ENCODE assay signal across 23 cellular contexts in the genomic region with DNA sequence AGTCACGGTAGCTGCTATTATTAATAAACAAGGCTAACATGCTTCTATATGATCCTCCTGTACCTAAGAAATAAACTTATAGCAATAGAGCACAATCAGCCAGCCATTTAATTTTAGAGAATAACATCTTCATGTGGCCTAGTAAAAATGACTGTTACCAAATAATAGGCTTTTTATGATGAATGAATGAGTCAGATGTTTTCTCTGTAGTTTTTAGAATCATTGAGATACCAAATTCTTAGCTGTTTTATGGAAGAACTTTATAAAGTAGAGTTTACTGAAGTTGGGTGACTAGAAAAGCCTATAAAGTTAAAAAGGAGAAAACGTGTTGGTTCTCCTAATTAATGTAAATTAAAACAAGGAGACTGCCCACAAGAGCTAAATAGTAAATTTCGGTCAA. TPM values are rescaled to one million over a fixed set of nuclear protein-coding genes. Genes with fewer than 3 reads are reported as not detected.
DNase-seq lines count a peak whose midpoint lies in the region; ATAC-seq and TF ChIP-seq lines count a peak whose summit lies in the region.
"Had no signal": no experiment of that assay in that cellular context is flagged by ENCODE, and none has a peak within 500 bp of the region (broad histone marks: within the 10 kb centered on the region; RNA-seq: fewer than 3 reads in every experiment).

No MANE protein-coding gene starts in this region.

- H3K36me3 Mint-ChIP-seq in activated CD8-positive, alpha-beta T cell treated with anti-CD3 and anti-CD28 coated beads for 36 hours (ENCODE audit: low read depth) = peaks cover 30% of the 10 kb centered on the region
- peaks cover 36% of the 10 kb centered on the region for H3K36me3 Mint-ChIP-seq in activated CD8-positive, alpha-beta T cell treated with anti-CD3 and anti-CD28 coated beads, Interleukin-2, amount 10 ng/mL, durations not matched to agents 7 days and 5 days (ENCODE audit: low read depth)
- H3K36me3 Mint-ChIP-seq in activated T-helper 2 cell treated with anti-CD3 and anti-CD28 coated beads, Interferon-gamma antibody, Interleukin-2, Interleukin-4, amounts not matched to agents 10 μg/mL and 5 μg/mL and 100 μg/mL, durations not matched to agents 14 hours and 24 hours and 36 hours (ENCODE audit: low read depth) = peaks cover 32% of the 10 kb centered on the region

- H3K9me3 Mint-ChIP-seq in activated CD8-positive, alpha-beta T cell treated with anti-CD3 and anti-CD28 coated beads for 36 hours = no peaks in the 10 kb centered on the region
- H3K9me3 Mint-ChIP-seq in activated CD8-positive, alpha-beta T cell treated with anti-CD3 and anti-CD28 coated beads, Interleukin-2, amount 10 ng/mL, durations not matched to agents 7 days and 5 days (ENCODE audit: insufficient read depth) = no peaks in the 10 kb centered on the region
- H3K9me3 Mint-ChIP-seq in activated T-helper 2 cell treated with anti-CD3 and anti-CD28 coated beads, Interferon-gamma antibody, Interleukin-2, Interleukin-4, amounts not matched to agents 10 μg/mL and 5 μg/mL and 100 μg/mL, durations not matched to agents 14 hours and 24 hours and 36 hours = no peaks in the 10 kb centered on the region
- H3K9me3 Mint-ChIP-seq: neural crest cell had no signal

- POLR2A ChIA-PET in activated CD8-positive, alpha-beta T cell treated with anti-CD3 and anti-CD28 coated beads for 36 hours (lab: Charles Lee) = interaction anchor here (0.8 to 1.4 kb wide), 2 partner anchors 12 to 17 kb away, joined by 3 read pairs; no protein-coding TSS in a partner anchor
- POLR2A ChIA-PET in activated CD8-positive, alpha-beta T cell treated with anti-CD3 and anti-CD28 coated beads, Interleukin-2, amount 10 ng/mL, durations not matched to agents 7 days and 5 days (lab: Charles Lee) = no interaction called here

- no peak for TF ChIP-seq EP300 in gastroesophageal sphincter (IDR thresholded peaks at IDR 0.05)

- no peak overlapping the region for H3K4me3 Mint-ChIP-seq in activated CD8-positive, alpha-beta T cell treated with anti-CD3 and anti-CD28 coated beads for 36 hours
- H3K4me3 Mint-ChIP-seq in activated CD8-positive, alpha-beta T cell treated with anti-CD3 and anti-CD28 coated beads, Interleukin-2, amount 10 ng/mL, durations not matched to agents 7 days and 5 days = no peak overlapping the region
- H3K4me3 Mint-ChIP-seq in activated T-helper 2 cell treated with anti-CD3 and anti-CD28 coated beads, Interferon-gamma antibody, Interleukin-2, Interleukin-4, amounts not matched to agents 10 μg/mL and 5 μg/mL and 100 μg/mL, durations not matched to agents 14 hours and 24 hours and 36 hours (ENCODE audit: low read depth) = no peak overlapping the region
- H3K4me3 Mint-ChIP-seq: B cell, neural crest cell had no signal

- no peak overlapping the region for H2AFZ ChIP-seq in GM23248
- H2AFZ ChIP-seq in osteoblast (ENCODE audit: low read length) = no peak overlapping the region

- H3K4me1 Mint-ChIP-seq in activated CD8-positive, alpha-beta T cell treated with anti-CD3 and anti-CD28 coated beads for 36 hours (ENCODE audit: low read depth) = peaks cover 94% of the 10 kb centered on the region
- H3K4me1 Mint-ChIP-seq in activated CD8-positive, alpha-beta T cell treated with anti-CD3 and anti-CD28 coated beads, Interleukin-2, amount 10 ng/mL, durations not matched to agents 7 days and 5 days (ENCODE audit: low read depth) = peaks cover 71% of the 10 kb centered on the region
- peaks cover 73% of the 10 kb centered on the region for H3K4me1 Mint-ChIP-seq in activated T-helper 2 cell treated with anti-CD3 and anti-CD28 coated beads, Interferon-gamma antibody, Interleukin-2, Interleukin-4, amounts not matched to agents 10 μg/mL and 5 μg/mL and 100 μg/mL, durations not matched to agents 14 hours and 24 hours and 36 hours (ENCODE audit: low read depth)

- peak overlapping the region; percentile 92 for H3K27ac Mint-ChIP-seq in activated CD8-positive, alpha-beta T cell treated with anti-CD3 and anti-CD28 coated beads for 36 hours
- H3K27ac Mint-ChIP-seq in activated CD8-positive, alpha-beta T cell treated with anti-CD3 and anti-CD28 coated beads, Interleukin-2, amount 10 ng/mL, durations not matched to agents 7 days and 5 days = no peak overlapping the region
- peak overlapping the region; percentile 47 for H3K27ac Mint-ChIP-seq in activated T-helper 2 cell treated with anti-CD3 and anti-CD28 coated beads, Interferon-gamma antibody, Interleukin-2, Interleukin-4, amounts not matched to agents 10 μg/mL and 5 μg/mL and 100 μg/mL, durations not matched to agents 14 hours and 24 hours and 36 hours
- H3K27ac Mint-ChIP-seq: B cell had no signal

- ATAC-seq in activated CD8-positive, alpha-beta T cell treated with anti-CD3 and anti-CD28 coated beads for 36 hours = no peak
- ATAC-seq in activated CD8-positive, alpha-beta T cell treated with anti-CD3 and anti-CD28 coated beads, Interleukin-2, amount 10 ng/mL, durations not matched to agents 7 days and 5 days = no peak
- no peak for ATAC-seq in gastroesophageal sphincter
- ATAC-seq: activated CD4-positive, CD25-positive, alpha-beta regulatory T cell treated with anti-CD3 and anti-CD28 coated beads, Interleukin-2, amount 50 U/mL, for 24 hours; lower lobe of right lung; sciatic nerve; upper lobe of right lung had no signal

- in situ Hi-C loops in GM23248 (cut with MboI) = no loop called here

- H3K4me2 ChIP-seq in GM23248 (ENCODE audit: unreplicated experiment) (peak overlapping the region; percentile 2), osteoblast (ENCODE audit: insufficient read depth, low read length) (no peak overlapping the region)
- H3K4me2 ChIP-seq: KMS-11 had no signal

- DNase-seq in activated CD8-positive, alpha-beta T cell treated with anti-CD3 and anti-CD28 coated beads for 36 hours = no peak
- DNase-seq in activated CD8-positive, alpha-beta T cell treated with anti-CD3 and anti-CD28 coated beads, Interleukin-2, amount 10 ng/mL, durations not matched to agents 7 days and 5 days = no peak
- DNase-seq in GM23248 (peak; percentile 57), osteoblast (ENCODE audit: insufficient read length, low spot score, missing footprints) (peak; percentile 50), activated gamma-delta T cell treated with Interleukin-2 at 50 U/mL for 16 hours (no peak)
- no peak for DNase-seq in activated T-helper 2 cell treated with anti-CD3 and anti-CD28 coated beads, Interferon-gamma antibody, Interleukin-2, Interleukin-4, amounts not matched to agents 10 μg/mL and 5 μg/mL and 100 μg/mL, durations not matched to agents 14 hours and 24 hours and 36 hours (ENCODE audit: low spot score)
- DNase-seq in stimulated activated CD4-positive, alpha-beta T cell treated with anti-CD3 and anti-CD28 coated beads, Interleukin-2, amount 100 ng/mL, for 24 hours = no peak
- DNase-seq: colonic mucosa, DMS53, GOT3, lower lobe of right lung, NCI-H1694 treated with DMSO at 0.1 percent for 48 hours, NCI-H526 treated with DMSO at 0.1 percent for 48 hours, T-helper 1 cell, upper lobe of right lung had no signal

- TF ChIP-seq CTCF in activated CD8-positive, alpha-beta T cell treated with anti-CD3 and anti-CD28 coated beads for 36 hours (IDR thresholded peaks at IDR 0.05) = no peak
- TF ChIP-seq CTCF in osteoblast (IDR thresholded peaks at IDR 0.05; ENCODE audit: extremely low read depth, low read depth, low read length) (no peak), gastroesophageal sphincter (IDR thresholded peaks at IDR 0.05) (no peak)

- H4K20me1 ChIP-seq in GM23248 (ENCODE audit: insufficient read depth) = peaks cover 19% of the 10 kb centered on the region; the same call in 1 of the 2 replicates
- peaks cover 61% of the 10 kb centered on the region for H4K20me1 ChIP-seq in osteoblast (ENCODE audit: insufficient read depth, low read length)

- no peak for TF ChIP-seq POLR2A in gastroesophageal sphincter (IDR thresholded peaks at IDR 0.05)

- H3K4me1 ChIP-seq in GM23248 (ENCODE audit: insufficient read depth) (peaks cover 41% of the 10 kb centered on the region), osteoblast (ENCODE audit: insufficient read depth, low read length) (peaks cover 27% of the 10 kb centered on the region), gastroesophageal sphincter (peaks cover 12 to 79% (median 19%) of the 10 kb centered on the region in 3 donors)
- H3K4me1 ChIP-seq: colonic mucosa had no signal

- peaks cover 30% of the 10 kb centered on the region for H3F3A ChIP-seq in GM23248 (ENCODE audit: insufficient read depth)

- H3K36me3 ChIP-seq in GM23248 (ENCODE audit: low read depth) = no peaks in the 10 kb centered on the region
- H3K36me3 ChIP-seq in osteoblast (ENCODE audit: insufficient read depth, low read length) = no peaks in the 10 kb centered on the region
- H3K36me3 ChIP-seq in gastroesophageal sphincter = no peaks in the 10 kb centered on the region
- H3K36me3 ChIP-seq: breast epithelium, colonic mucosa, esophagus muscularis mucosa, lower lobe of right lung, upper lobe of right lung had no signal

- intact Hi-C loops in activated CD8-positive, alpha-beta T cell treated with anti-CD3 and anti-CD28 coated beads for 36 hours (cut with micrococcal nuclease) = loop anchor here (5.0 kb wide), 1 partner anchor 121 kb away; no protein-coding TSS in a partner anchor
- intact Hi-C loops in activated T-helper 2 cell treated with anti-CD3 and anti-CD28 coated beads, Interferon-gamma antibody, Interleukin-2, Interleukin-4, amounts not matched to agents 10 μg/mL and 5 μg/mL and 100 μg/mL, durations not matched to agents 14 hours and 24 hours and 36 hours (cut with micrococcal nuclease) = no loop called here

- H3K4me3 ChIP-seq in GM23248 (no peak overlapping the region), osteoblast (ENCODE audit: insufficient read depth, low read length) (no peak overlapping the region), gastroesophageal sphincter (no peak overlapping the region)
- H3K4me3 ChIP-seq: breast epithelium, colonic mucosa, esophagus muscularis mucosa, lower lobe of right lung, upper lobe of right lung had no signal

- no peak overlapping the region for H3K9ac ChIP-seq in GM23248
- H3K9ac ChIP-seq: KMS-11 had no signal

- CTCF ChIA-PET in activated CD8-positive, alpha-beta T cell treated with anti-CD3 and anti-CD28 coated beads for 36 hours (lab: Charles Lee) = interaction anchor here (0.8 to 2.2 kb wide), 6 partner anchors 10 to 42 kb away, joined by 3 to 8 read pairs (median 6); no protein-coding TSS in a partner anchor
- CTCF ChIA-PET in activated CD8-positive, alpha-beta T cell treated with anti-CD3 and anti-CD28 coated beads, Interleukin-2, amount 10 ng/mL, durations not matched to agents 7 days and 5 days (lab: Charles Lee) = interaction anchor here (0.8 to 1.7 kb wide), 6 partner anchors 17 to 156 kb away, joined by 3 to 7 read pairs (median 4); partner anchors contain the start of gene RAD52

- H3K9me3 ChIP-seq in GM23248 (ENCODE audit: low read depth) (no peaks in the 10 kb centered on the region), osteoblast (ENCODE audit: low read depth, low read length) (no peaks in the 10 kb centered on the region), gastroesophageal sphincter (no peaks in the 10 kb centered on the region)
- H3K9me3 ChIP-seq: breast epithelium, colonic mucosa, esophagus muscularis mucosa, lower lobe of right lung, upper lobe of right lung had no signal

- H3K9me2 ChIP-seq in GM23248 (ENCODE audit: insufficient read depth) = no peaks in the 10 kb centered on the region

- WGBS in GM23248 (ENCODE audit: low coverage in 1 of 2, low lambda C conversion rate in 2 of 2, missing lambda C conversion rate in 2 of 2), 2 experiments = 36 to 37% methylated on average over 3 of the region's 3 CpGs
- 68 to 77% methylated on average over 3 of the region's 3 CpGs for WGBS in gastroesophageal sphincter (ENCODE audit: low coverage in 1 of 2), 2 donors

- no peaks in the 10 kb centered on the region for H3K27me3 Mint-ChIP-seq in activated CD8-positive, alpha-beta T cell treated with anti-CD3 and anti-CD28 coated beads for 36 hours
- no peaks in the 10 kb centered on the region for H3K27me3 Mint-ChIP-seq in activated CD8-positive, alpha-beta T cell treated with anti-CD3 and anti-CD28 coated beads, Interleukin-2, amount 10 ng/mL, durations not matched to agents 7 days and 5 days (ENCODE audit: low read depth)
- H3K27me3 Mint-ChIP-seq in activated T-helper 2 cell treated with anti-CD3 and anti-CD28 coated beads, Interferon-gamma antibody, Interleukin-2, Interleukin-4, amounts not matched to agents 10 μg/mL and 5 μg/mL and 100 μg/mL, durations not matched to agents 14 hours and 24 hours and 36 hours (ENCODE audit: low read depth) = no peaks in the 10 kb centered on the region
- H3K27me3 Mint-ChIP-seq: B cell had no signal

- H3K27me3 ChIP-seq in GM23248 (replicated peaks; ENCODE audit: insufficient read depth) = no peaks in the 10 kb centered on the region
- H3K27me3 ChIP-seq in osteoblast (ENCODE audit: insufficient read depth, low read length) = no peaks in the 10 kb centered on the region
- H3K27me3 ChIP-seq in gastroesophageal sphincter = no peaks in the 10 kb centered on the region
- H3K27me3 ChIP-seq: breast epithelium, colonic mucosa, esophagus muscularis mucosa, upper lobe of right lung had no signal

- peaks cover 100% of the 10 kb centered on the region for H3K79me2 ChIP-seq in GM23248 (ENCODE audit: insufficient read depth)
- H3K79me2 ChIP-seq in osteoblast (ENCODE audit: insufficient read depth, low read length) = peaks cover 98% of the 10 kb centered on the region

- peak overlapping the region; percentile 2; the same call in 1 of the 2 replicates for H3K27ac ChIP-seq in GM23248
- peak overlapping the region; percentile 49 for H3K27ac ChIP-seq in osteoblast (ENCODE audit: low read depth, low read length)
- no peak overlapping the region for H3K27ac ChIP-seq in gastroesophageal sphincter
- H3K27ac ChIP-seq: breast epithelium, colonic mucosa, esophagus muscularis mucosa, KMS-11, lower lobe of right lung, upper lobe of right lung had no signal

RNA-seq across cellular contexts. Expression of gene WNK1, which starts 40.7 kb away (rescaled TPM):
- total RNA-seq in activated CD8-positive, alpha-beta T cell treated with anti-CD3 and anti-CD28 coated beads for 36 hours = 100 to 1,000 TPM; 142 to 143 TPM
- total RNA-seq in activated CD8-positive, alpha-beta T cell treated with anti-CD3 and anti-CD28 coated beads, Interleukin-2, amount 10 ng/mL, durations not matched to agents 7 days and 5 days = 100 to 1,000 TPM; 203 to 204 TPM
- 41.5 and 55.6 TPM in 2 replicates for total RNA-seq in GM23248 (2014; rRNA removed; shearing (Covaris generic))
- polyA plus RNA-seq in GM23248 (2016; fragmentation: Nextera tagmentation; extraction: Ambion mirVana) = 47.2 and 51.6 TPM in 2 replicates
- total RNA-seq in activated T-helper 2 cell treated with anti-CD3 and anti-CD28 coated beads, Interferon-gamma antibody, Interleukin-2, Interleukin-4, amounts not matched to agents 10 μg/mL and 5 μg/mL and 100 μg/mL, durations not matched to agents 14 hours and 24 hours and 36 hours = 146 and 157 TPM in 2 replicates
- 110 and 127 TPM in 2 replicates for total RNA-seq in osteoblast
- 100 to 1,000 TPM; 109 to 245 (median 135) TPM for total RNA-seq in gastroesophageal sphincter

Comparison
In these comparisons a context has a peak if more than half of its experiments do, and no peak if none do; other contexts are left out.
1. DNase-seq: peak in GM23248 (single experiment) and osteoblast (single experiment); none in activated CD8-positive, alpha-beta T cell treated with anti-CD3 and anti-CD28 coated beads for 36 hours (single experiment), activated CD8-positive, alpha-beta T cell treated with anti-CD3 and anti-CD28 coated beads, Interleukin-2, amount 10 ng/mL, durations not matched to agents 7 days and 5 days (single experiment), activated T-helper 2 cell treated with anti-CD3 and anti-CD28 coated beads, Interferon-gamma antibody, Interleukin-2, Interleukin-4, amounts not matched to agents 10 μg/mL and 5 μg/mL and 100 μg/mL, durations not matched to agents 14 hours and 24 hours and 36 hours (single experiment), stimulated activated CD4-positive, alpha-beta T cell treated with anti-CD3 and anti-CD28 coated beads, Interleukin-2, amount 100 ng/mL, for 24 hours (0 of 2) and activated gamma-delta T cell treated with Interleukin-2 at 50 U/mL for 16 hours (single experiment).
2. H3K27ac ChIP-seq: peak in GM23248 (single experiment) and osteoblast (single experiment); none in gastroesophageal sphincter (0 of 4).